16 cellular contexts compared by ENCODE assay signal in genomic region chr6:108574457-108575149, GRCh38. TPM values are rescaled to one million over a fixed set of nuclear protein-coding genes. Genes with fewer than 3 reads are reported as not detected.
A peak's percentile ranks its signal among the peaks of the same experiment; 100 is the strongest.
DNase-seq lines count a peak whose midpoint lies in the region; ATAC-seq lines count a peak whose summit lies in the region.
"Had no signal": no experiment of that assay in that cellular context is flagged by ENCODE, and none has a peak within 500 bp of the region (broad histone marks: within the 10 kb centered on the region; RNA-seq: fewer than 3 reads in every experiment).

No MANE protein-coding gene starts in this region.

- intact Hi-C loops in left ventricle myocardium superior (cut with micrococcal nuclease): no loop called here

- peaks cover 37% of the 10 kb centered on the region for H3K36me3 ChIP-seq in SK-N-MC (ENCODE audit: insufficient read depth, low read length)
- peaks cover 40% of the 10 kb centered on the region for H3K36me3 ChIP-seq in skeletal muscle satellite cell (ENCODE audit: insufficient read depth, low read length)

- H3K9me3 ChIP-seq in SK-N-MC (ENCODE audit: low read depth, low read length) (no peaks in the 10 kb centered on the region), skeletal muscle satellite cell (replicated peaks; ENCODE audit: low read length) (no peaks in the 10 kb centered on the region)

- peak overlapping the region; percentile 27 for H3K4me2 ChIP-seq in skeletal muscle satellite cell (ENCODE audit: low read length)

- no peak overlapping the region for H3K9ac ChIP-seq in SK-N-MC (ENCODE audit: insufficient read length)
- no peak overlapping the region for H3K9ac ChIP-seq in skeletal muscle satellite cell (ENCODE audit: low read depth, low read length)

- H3K27me3 ChIP-seq in skeletal muscle satellite cell (ENCODE audit: control insufficient read depth, insufficient read depth, low read length): no peaks in the 10 kb centered on the region

- DNase-seq in HUDEP-2 (lab: John Stamatoyannopoulos, UW; ENCODE audit: unreplicated experiment in 76 of 76) (peak in 74 of 76 experiments; percentile 20 to 92 (median 73)), SK-N-MC (ENCODE audit: low read depth, low spot score) (no peak), left ventricle myocardium superior (no peak), HT-29 (ENCODE audit: low spot score) (no peak), NCI-H2171 (lab: John Stamatoyannopoulos, UW) (no peak), COR-L47 (lab: John Stamatoyannopoulos, UW) (no peak)
- no peak for DNase-seq in activated naive CD4-positive, alpha-beta T cell treated with Interleukin-2 at 50 U/mL for 16 hours
- DNase-seq: activated CD8-positive, alpha-beta memory T cell treated with anti-CD3 and anti-CD28 coated beads, Interleukin-2, amount 10 ng/mL, durations not matched to agents 7 days and 5 days; activated naive CD4-positive, alpha-beta T cell; DMS 273 treated with DMSO at 0.1 percent for 48 hours; KBM-7; left cardiac atrium; naive B cell; NCI-H1417 treated with DMSO at 0.1 percent for 48 hours had no signal

- H3K4me1 ChIP-seq in skeletal muscle satellite cell (ENCODE audit: control insufficient read depth, insufficient read depth, low read length): peaks cover 53% of the 10 kb centered on the region

- H3K4me3 ChIP-seq in SK-N-MC (no peak overlapping the region), skeletal muscle satellite cell (ENCODE audit: low read length) (no peak overlapping the region)

- ATAC-seq in left ventricle myocardium superior: peak; percentile 64
- ATAC-seq: activated CD4-positive, CD25-positive, alpha-beta regulatory T cell treated with anti-CD3 and anti-CD28 coated beads, Interleukin-2, amount 50 U/mL, for 24 hours; activated CD8-positive, alpha-beta memory T cell treated with anti-CD3 and anti-CD28 coated beads, Interleukin-2, amount 10 ng/mL, durations not matched to agents 7 days and 5 days had no signal

- 0 out of 2 replicates have a peak overlapping the region, but pooled peaks have one; percentile 12 for H3K27ac ChIP-seq in SK-N-MC

RNA-seq across cellular contexts. Expression of gene FOXO3, which starts 13.9 kb away (rescaled TPM):
- total RNA-seq in left ventricle myocardium superior: 29.5 TPM
- total RNA-seq in skeletal muscle satellite cell (2012; rRNA removed): 33.0 and 40.2 TPM in 2 replicates
- total RNA-seq in HT-29 (2014; rRNA removed; shearing (Covaris generic)): 22.1 and 22.3 TPM in 2 replicates

Comparison
In these comparisons a context has a peak if more than half of its experiments do, and no peak if none do; other contexts are left out.
1. DNase-seq: peak in HUDEP-2 (74 of 76); none in SK-N-MC (single experiment), left ventricle myocardium superior (single experiment), HT-29 (single experiment), NCI-H2171 (single experiment), activated naive CD4-positive, alpha-beta T cell treated with Interleukin-2 at 50 U/mL for 16 hours (single experiment) and COR-L47 (single experiment).